Comparison of ENCODE assay signal across 8 cellular contexts in genomic region chr2:36967236-36967876, GRCh38. TPM values are rescaled to one million over a fixed set of nuclear protein-coding genes. Genes with fewer than 3 reads are reported as not detected.
DNase-seq lines count a peak whose midpoint lies in the region; ATAC-seq and TF ChIP-seq lines count a peak whose summit lies in the region.

No MANE protein-coding gene starts in this region.

- H3K27ac Mint-ChIP-seq in activated naive CD8-positive, alpha-beta T cell treated with anti-CD3 and anti-CD28 coated beads for 36 hours, result peak overlapping the region; percentile 97

- peaks cover 39% of the 10 kb centered on the region for H3K4me1 Mint-ChIP-seq in activated naive CD8-positive, alpha-beta T cell treated with anti-CD3 and anti-CD28 coated beads for 36 hours

- H3K27me3 ChIP-seq in subcutaneous abdominal adipose tissue (ENCODE audit: control insufficient read depth in 5 of 5, insufficient read depth in 4 of 5, low read length in 5 of 5), result no peaks in the 10 kb centered on the region

- DNase-seq in AG10803 (ENCODE audit: low read depth) (no peak), HFF-Myc (ENCODE audit: extremely low read depth, low read depth) (no peak), kidney tubule cell (ENCODE audit: low spot score) (peak; percentile 4), NCI-H1436 (lab: John Stamatoyannopoulos, UW) (no peak), activated gamma-delta T cell treated with Interleukin-2 at 50 U/mL for 16 hours (no peak)
- no peak for DNase-seq in activated naive CD8-positive, alpha-beta T cell treated with anti-CD3 and anti-CD28 coated beads for 36 hours

- H3K27ac ChIP-seq in subcutaneous abdominal adipose tissue (ENCODE audit: low read depth, low read length), result peak overlapping the region; percentile 73

- no peak for TF ChIP-seq CTCF in AG10803 (conservative IDR thresholded peaks at IDR 0.05; ENCODE audit: low read length)
- no peak for TF ChIP-seq CTCF in HFF-Myc (IDR thresholded peaks at IDR 0.05; ENCODE audit: low read depth, low read length, missing control alignments)

- peaks cover 10% of the 10 kb centered on the region for H3K36me3 Mint-ChIP-seq in activated naive CD8-positive, alpha-beta T cell treated with anti-CD3 and anti-CD28 coated beads for 36 hours

- peak overlapping the region; percentile 91 for H3K4me3 Mint-ChIP-seq in activated naive CD8-positive, alpha-beta T cell treated with anti-CD3 and anti-CD28 coated beads for 36 hours

- H3K9me3 Mint-ChIP-seq in activated naive CD8-positive, alpha-beta T cell treated with anti-CD3 and anti-CD28 coated beads for 36 hours, result no peaks in the 10 kb centered on the region

- H3K4me3 ChIP-seq in AG10803 (ENCODE audit: low read length) (peak overlapping the region; percentile 91), HFF-Myc (replicated peaks; ENCODE audit: low read depth, low read length) (peak overlapping the region; percentile 89), subcutaneous abdominal adipose tissue (ENCODE audit: low read depth in 1 of 5, low read length in 5 of 5) (peak overlapping the region; percentile 90 to 97 (median 96))

- no peaks in the 10 kb centered on the region for H3K27me3 Mint-ChIP-seq in activated naive CD8-positive, alpha-beta T cell treated with anti-CD3 and anti-CD28 coated beads for 36 hours

- H3K9ac ChIP-seq in subcutaneous abdominal adipose tissue (ENCODE audit: low read length in 5 of 5), result peak overlapping the region; percentile 52 to 90 (median 89)

- no peaks in the 10 kb centered on the region for H3K36me3 ChIP-seq in subcutaneous abdominal adipose tissue (ENCODE audit: control insufficient read depth in 5 of 5, insufficient read depth in 5 of 5, low read length in 5 of 5)

- ATAC-seq in HG03135 (IDR thresholded peaks at IDR 0.05; ENCODE audit: unreplicated experiment), result no peak

- H3K9me3 ChIP-seq in subcutaneous abdominal adipose tissue (ENCODE audit: control insufficient read depth in 5 of 5, low read length in 5 of 5), result no peaks in the 10 kb centered on the region

- peaks cover 0 to 27% (median 23%) of the 10 kb centered on the region in 5 donors for H3K4me1 ChIP-seq in subcutaneous abdominal adipose tissue (ENCODE audit: control insufficient read depth in 5 of 5, insufficient read depth in 5 of 5, low read length in 5 of 5)

RNA-seq across cellular contexts. Expression of gene STRN, which starts 1.0 kb away (rescaled TPM):
- 10 to 100 TPM; 30.8 TPM for total RNA-seq in activated naive CD8-positive, alpha-beta T cell treated with anti-CD3 and anti-CD28 coated beads for 36 hours
